In genomic region chr4:114597410-114598115, GRCh38 we compare ENCODE assay signal across 8 cellular contexts. TPM values are rescaled to one million over a fixed set of nuclear protein-coding genes. Genes with fewer than 3 reads are reported as not detected.
DNase-seq lines count a peak whose midpoint lies in the region; ATAC-seq and TF ChIP-seq lines count a peak whose summit lies in the region.

No MANE protein-coding gene starts in this region.

- H3K4me3 ChIP-seq in gastrocnemius medialis: peak overlapping the region in 3 of 4 donors; percentile 48 to 54 (median 49)
- no peak overlapping the region for H3K4me3 ChIP-seq in MG63

- H3K4me1 ChIP-seq in gastrocnemius medialis: peaks cover 0 to 8% of the 10 kb centered on the region in 2 donors

- TF ChIP-seq POLR2A in gastrocnemius medialis (IDR thresholded peaks at IDR 0.05): no peak

- H3K27ac ChIP-seq in gastrocnemius medialis: no peak overlapping the region

- in situ Hi-C loops in gastrocnemius medialis (cut with MboI; ENCODE audit: low sequenced_read_pairs in 4 of 4): no loop called here
- in situ Hi-C loops in KBM-7 (cut with MboI; ENCODE audit: low pct_unique_long_range_greater_than_20kb, low sequenced_read_pairs): no loop called here

- intact Hi-C loops in gastrocnemius medialis (cut with DNase I; ENCODE audit: low total_unique reads): no loop called here

- H3K9me3 Mint-ChIP-seq in HFFc6 (no peaks in the 10 kb centered on the region), T-cell (no peaks in the 10 kb centered on the region)

- DNase-seq in HFFc6: no peak
- DNase-seq in T-cell: no peak
- DNase-seq in hypothalamus (lab: John Stamatoyannopoulos, UW): peak in 34 of 51 donors; percentile 3 to 76 (median 38)
- no peak for DNase-seq in gastrocnemius medialis
- DNase-seq in MG63: no peak
- DNase-seq in KBM-7: no peak
- DNase-seq in stimulated activated CD8-positive, alpha-beta memory T cell treated with anti-CD3 and anti-CD28 coated beads, Interleukin-4, amount 100 ng/mL, for 48 hours: no peak
- no peak for DNase-seq in HEK293T (ENCODE audit: extremely low spot score)

- CTCF ChIA-PET in T-cell (lab: Charles Lee): no interaction called here
- CTCF ChIA-PET in HEK293T (lab: Yijun Ruan, JAX): no interaction called here

- TF ChIP-seq CTCF in HFFc6 (IDR thresholded peaks at IDR 0.05) (no peak), gastrocnemius medialis (IDR thresholded peaks at IDR 0.05 in 4 of 5, conservative IDR thresholded peaks at IDR 0.05 in 1 of 5) (no peak)

- H3K36me3 ChIP-seq in gastrocnemius medialis (no peaks in the 10 kb centered on the region), MG63 (no peaks in the 10 kb centered on the region)

- no peaks in the 10 kb centered on the region for H3K9me3 ChIP-seq in gastrocnemius medialis
- H3K9me3 ChIP-seq in MG63: no peaks in the 10 kb centered on the region

- H3K27me3 ChIP-seq in gastrocnemius medialis: peaks cover 25 to 37% (median 34%) of the 10 kb centered on the region in 3 donors
- H3K27me3 ChIP-seq in MG63: peaks cover 12% of the 10 kb centered on the region

- H3K4me1 Mint-ChIP-seq in HFFc6 (ENCODE audit: low read depth) (no peaks in the 10 kb centered on the region), T-cell (peaks cover 15 to 17% (median 15%) of the 10 kb centered on the region in 3 donors)

- H3K36me3 Mint-ChIP-seq in HFFc6 (ENCODE audit: low read depth) (no peaks in the 10 kb centered on the region), T-cell (no peaks in the 10 kb centered on the region)

- POLR2A ChIA-PET in T-cell (lab: Charles Lee) (interaction anchor here in 1 of 2 donors (0.6 kb wide), 1 partner anchor 308 kb away, joined by 6 read pairs; no protein-coding TSS in a partner anchor), HEK293T (lab: Yijun Ruan, JAX) (no interaction called here)

- H3K27me3 Mint-ChIP-seq in HFFc6 (ENCODE audit: insufficient read depth) (peaks cover 18% of the 10 kb centered on the region), T-cell (peaks cover 41 to 48% of the 10 kb centered on the region in 2 donors)

- H3K4me3 Mint-ChIP-seq in HFFc6 (peak overlapping the region; percentile 50; the same call in 1 of the 2 replicates), T-cell (peak overlapping the region; percentile 60 to 72 (median 69))

- ATAC-seq in T-cell (replicated peaks in 1 of 4) (no peak), gastrocnemius medialis (no peak)

- H3K27ac Mint-ChIP-seq in HFFc6 (no peak overlapping the region), T-cell (no peak overlapping the region)

TF ChIP-seq in HEK293T, 16 proteins besides CTCF, POLR2A, EP300 and RAD21:
- TF ChIP-seq CTBP1 (IDR thresholded peaks at IDR 0.05; ENCODE audit: borderline replicate concordance): no peak
- no peak for TF ChIP-seq FOXA1 (IDR thresholded peaks at IDR 0.05)
- no peak for TF ChIP-seq SUZ12 (IDR thresholded peaks at IDR 0.05)

RNA-seq across cellular contexts. Expression of gene UGT8, which starts 1.0 kb away (rescaled TPM):
- not detected for total RNA-seq in HFFc6 (2021; fragmentation: NEBNext Ultra II Directional; extraction: Animal tissue kit (Norgen Biotek cat#: 25700))
- total RNA-seq in T-cell: under 1 TPM; 0.15 to 0.66 (median 0.47) TPM
- under 1 TPM in 3 of 4 donors, not detected in 1; 0.11 to 0.16 (median 0.15) TPM for total RNA-seq in gastrocnemius medialis
- total RNA-seq in MG63 (2014; rRNA removed; shearing (Covaris generic); ENCODE audit: low replicate concordance): not detected in 2 replicates

Comparison
In these comparisons a context has a peak if more than half of its experiments do, and no peak if none do; other contexts are left out.
1. DNase-seq: peak in hypothalamus (34 of 51); none in HFFc6 (single experiment), T-cell (0 of 34), gastrocnemius medialis (0 of 2), MG63 (single experiment), KBM-7 (single experiment), stimulated activated CD8-positive, alpha-beta memory T cell treated with anti-CD3 and anti-CD28 coated beads, Interleukin-4, amount 100 ng/mL, for 48 hours (single experiment) and HEK293T (single experiment).